In genomic region chr5:73178265-73178664, GRCh38 we compare ENCODE assay signal across 9 cellular contexts. TPM values are rescaled to one million over a fixed set of nuclear protein-coding genes. Genes with fewer than 3 reads are reported as not detected.
"Had no signal": no experiment of that assay in that cellular context is flagged by ENCODE, and none has a peak within 500 bp of the region (broad histone marks: within the 10 kb centered on the region; RNA-seq: fewer than 3 reads in every experiment).

No MANE protein-coding gene starts in this region.

- DNase-seq: GDM1, GF-D8 had no signal

- H3K4me3 ChIP-seq: GM12878 had no signal

- FAIRE-seq: G401.6, GM12878, GM12891, GM12892, GM18507, GM19239 had no signal

- ATAC-seq: GM12878 had no signal

RNA-seq across cellular contexts. Expression of gene TMEM174, which starts 5.3 kb away (rescaled TPM):
- total RNA-seq: G401, GM12878 had no signal
- polyA plus RNA-seq: GM12878 had no signal

RNA-seq across cellular contexts. Expression of gene TMEM171, which starts 57.9 kb away (rescaled TPM):
- total RNA-seq: G401, GM12878 had no signal
- polyA plus RNA-seq: GM12878 had no signal
